ENCODE assay signal across 12 cellular contexts in genomic region chr1:56081151-56081550, GRCh38.
A peak's percentile ranks its signal among the peaks of the same experiment; 100 is the strongest.
DNase-seq lines count a peak whose midpoint lies in the region; ATAC-seq and TF ChIP-seq lines count a peak whose summit lies in the region.
"Had no signal": no experiment of that assay in that cellular context is flagged by ENCODE, and none has a peak within 500 bp of the region (broad histone marks: within the 10 kb centered on the region; RNA-seq: fewer than 3 reads in every experiment).

No MANE protein-coding gene starts in this region.

- intact Hi-C loops in Right ventricle myocardium superior (cut with DNase I) (no loop called here), psoas muscle (cut with DNase I) (no loop called here)

- peak overlapping the region; percentile 68 for H3K9ac ChIP-seq in adipocyte (ENCODE audit: low read length)

- 33 to 44% (median 35%) methylated on average over 5 of the region's 5 CpGs for WGBS in psoas muscle, 3 donors

- no peak overlapping the region for H3K27ac ChIP-seq in psoas muscle
- H3K27ac ChIP-seq: dorsolateral prefrontal cortex had no signal

- H3K4me3 ChIP-seq in adipocyte (ENCODE audit: low read length) (peak overlapping the region; percentile 75), psoas muscle (no peak overlapping the region)
- H3K4me3 ChIP-seq: dorsolateral prefrontal cortex had no signal

- no peaks in the 10 kb centered on the region for H3K36me3 ChIP-seq in adipocyte (ENCODE audit: control insufficient read depth, insufficient read depth, low read length, severe bottlenecking)
- no peaks in the 10 kb centered on the region for H3K36me3 ChIP-seq in psoas muscle (ENCODE audit: insufficient read depth in 1 of 2, low read depth in 1 of 2)

- ATAC-seq in Right ventricle myocardium superior (ENCODE audit: poor library complexity) (peak; percentile 68), psoas muscle (peak in 3 of 4 donors; percentile 42 to 55 (median 52)), HG03045 (IDR thresholded peaks at IDR 0.05; ENCODE audit: unreplicated experiment) (no peak), GM21367 (IDR thresholded peaks at IDR 0.05; ENCODE audit: unreplicated experiment) (no peak)

- in situ Hi-C loops in KBM-7 (cut with MboI; ENCODE audit: low pct_unique_long_range_greater_than_20kb, low sequenced_read_pairs) = no loop called here

- H3K27me3 ChIP-seq in adipocyte (replicated peaks; ENCODE audit: control insufficient read depth, insufficient read depth, low read length) = no peaks in the 10 kb centered on the region
- no peaks in the 10 kb centered on the region for H3K27me3 ChIP-seq in psoas muscle (ENCODE audit: insufficient read depth in 3 of 3, low read length in 2 of 3)

- H3K4me1 ChIP-seq in adipocyte (ENCODE audit: control insufficient read depth, insufficient read depth, low read length) (peaks cover 30% of the 10 kb centered on the region), psoas muscle (peaks cover 6% of the 10 kb centered on the region)

- DNase-seq in AG09319 (ENCODE audit: extremely low read depth, low read depth) (peak; percentile 62), adipocyte (ENCODE audit: low read depth) (peak; percentile 81), Right ventricle myocardium superior (peak; percentile 52), psoas muscle (peak; percentile 54 to 56), KBM-7 (no peak), NCI-H1092 treated with DMSO at 0.1 percent for 48 hours (lab: John Stamatoyannopoulos, UW) (no peak)
- DNase-seq: NCI-H187, NCI-H82, nucleus accumbens had no signal

- TF ChIP-seq CTCF in AG09319 (IDR thresholded peaks at IDR 0.05; ENCODE audit: low read depth, low read length) (no peak), psoas muscle (IDR thresholded peaks at IDR 0.05) (no peak)

- H3K9me3 ChIP-seq in adipocyte (ENCODE audit: control insufficient read depth, low read length) (no peaks in the 10 kb centered on the region), psoas muscle (no peaks in the 10 kb centered on the region)

Comparison
In these comparisons a context has a peak if more than half of its experiments do, and no peak if none do; other contexts are left out.
1. DNase-seq: peak in AG09319 (single experiment), adipocyte (single experiment), Right ventricle myocardium superior (single experiment) and psoas muscle (2 of 2); none in KBM-7 (single experiment) and NCI-H1092 treated with DMSO at 0.1 percent for 48 hours (single experiment).
2. ATAC-seq: peak in Right ventricle myocardium superior (single experiment) and psoas muscle (3 of 4); none in HG03045 (single experiment) and GM21367 (single experiment).